1 cellular context compared by ENCODE assay signal in the genomic region with DNA sequence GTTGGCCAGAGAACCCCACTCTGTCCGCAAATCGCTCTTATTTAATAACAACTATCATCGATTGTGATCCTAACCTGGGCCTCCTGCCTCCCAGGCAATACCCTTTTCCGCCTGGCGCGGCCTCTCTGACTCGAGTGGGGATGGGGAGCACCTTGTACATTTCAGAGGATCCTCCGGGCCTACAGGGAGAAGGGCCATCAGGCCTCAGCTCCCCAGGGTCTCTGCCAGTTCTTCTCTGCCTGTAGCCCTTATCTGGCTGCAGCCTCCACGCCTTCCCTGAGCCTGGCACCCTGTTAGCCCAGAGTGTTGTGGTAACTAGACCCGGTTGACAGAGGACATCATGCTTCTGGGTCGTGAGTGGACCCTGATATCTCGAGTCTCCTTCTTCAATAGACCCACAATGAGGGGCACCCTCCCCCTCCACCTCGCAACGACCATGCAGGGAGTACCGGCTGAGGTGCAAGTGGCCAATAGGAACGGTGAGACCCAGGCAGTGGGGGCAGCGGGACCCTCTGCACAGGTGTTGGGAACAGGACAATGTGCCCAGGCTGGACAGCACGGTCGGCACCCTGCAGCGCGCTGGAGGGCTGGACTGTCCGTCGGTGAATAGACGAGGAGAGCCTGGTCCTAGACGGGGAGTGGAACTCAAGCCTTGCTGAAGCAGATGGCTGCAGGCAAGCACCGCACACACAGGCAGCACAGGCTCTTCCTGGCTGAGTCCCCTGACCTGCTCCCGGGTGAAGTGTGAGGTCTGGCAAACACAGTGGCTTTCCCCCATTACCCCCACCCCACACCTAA.
TF ChIP-seq lines count a peak whose summit lies in the region.

No MANE protein-coding gene starts in this region.

TF ChIP-seq in IMR-90, 13 proteins besides CTCF, POLR2A, EP300 and RAD21:
- TF ChIP-seq ELK1 (IDR thresholded peaks at IDR 0.05; ENCODE audit: borderline replicate concordance, low read depth, low read length): no peak
- no peak for TF ChIP-seq SMC3 (IDR thresholded peaks at IDR 0.05; ENCODE audit: low read depth, low read length)
- TF ChIP-seq RFX5 (IDR thresholded peaks at IDR 0.05; ENCODE audit: low read depth, low read length): no peak
- no peak for TF ChIP-seq MXI1 (IDR thresholded peaks at IDR 0.05; ENCODE audit: borderline replicate concordance, low read depth, low read length)
- no peak for TF ChIP-seq MAFK (IDR thresholded peaks at IDR 0.05; ENCODE audit: low read depth, low read length)
- TF ChIP-seq FOS (IDR thresholded peaks at IDR 0.05; ENCODE audit: low read depth, low read length): no peak
- TF ChIP-seq RCOR1 (IDR thresholded peaks at IDR 0.05; ENCODE audit: insufficient replicate concordance, low read length): no peak
- TF ChIP-seq BHLHE40 (IDR thresholded peaks at IDR 0.05; ENCODE audit: low read depth, low read length): no peak
- no peak for TF ChIP-seq CEBPB (IDR thresholded peaks at IDR 0.05; ENCODE audit: low read depth, low read length)
- TF ChIP-seq MAZ (IDR thresholded peaks at IDR 0.05; ENCODE audit: borderline replicate concordance, low read depth, low read length): no peak
- no peak for TF ChIP-seq CHD1 (IDR thresholded peaks at IDR 0.05; ENCODE audit: low read depth, low read length)
- TF ChIP-seq, protein P1, sequence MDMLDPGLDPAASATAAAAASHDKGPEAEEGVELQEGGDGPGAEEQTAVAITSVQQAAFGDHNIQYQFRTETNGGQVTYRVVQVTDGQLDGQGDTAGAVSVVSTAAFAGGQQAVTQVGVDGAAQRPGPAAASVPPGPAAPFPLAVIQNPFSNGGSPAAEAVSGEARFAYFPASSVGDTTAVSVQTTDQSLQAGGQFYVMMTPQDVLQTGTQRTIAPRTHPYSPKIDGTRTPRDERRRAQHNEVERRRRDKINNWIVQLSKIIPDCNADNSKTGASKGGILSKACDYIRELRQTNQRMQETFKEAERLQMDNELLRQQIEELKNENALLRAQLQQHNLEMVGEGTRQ (IDR thresholded peaks at IDR 0.05; ENCODE audit: low read depth, low read length): no peak
- no peak for TF ChIP-seq NFE2L2 (IDR thresholded peaks at IDR 0.05; ENCODE audit: low read depth, low read length)
TF ChIP-seq in IMR-90: peak in this region for 0.
